Comparison of ENCODE assay signal across 22 cellular contexts in genomic region chr5:165627548-165628170, GRCh38.
DNase-seq lines count a peak whose midpoint lies in the region; ATAC-seq and TF ChIP-seq lines count a peak whose summit lies in the region.
"Had no signal": no experiment of that assay in that cellular context is flagged by ENCODE, and none has a peak within 500 bp of the region (broad histone marks: within the 10 kb centered on the region; RNA-seq: fewer than 3 reads in every experiment).

No MANE protein-coding gene starts in this region.

- H2AK9ac ChIP-seq in IMR-90 (replicated peaks; ENCODE audit: low read depth, low read length, poor library complexity): no peak overlapping the region

- H3K18ac ChIP-seq in IMR-90 (ENCODE audit: low read depth, low read length): no peak overlapping the region; the same call in 1 of the 2 replicates

- no peaks in the 10 kb centered on the region for H3K9me1 ChIP-seq in IMR-90 (ENCODE audit: insufficient read depth, low read length)

- no peak overlapping the region for H2BK5ac ChIP-seq in IMR-90 (ENCODE audit: low read depth, low read length, poor library complexity, severe bottlenecking)

- H3K4ac ChIP-seq in IMR-90 (ENCODE audit: low read depth, low read length): no peak overlapping the region

- no peak overlapping the region for H3K4me3 ChIP-seq in IMR-90 (ENCODE audit: insufficient read depth, low read depth, low read length)
- no peak overlapping the region for H3K4me3 ChIP-seq in hepatocyte
- no peak overlapping the region for H3K4me3 ChIP-seq in smooth muscle cell
- H3K4me3 ChIP-seq: HAP-1 had no signal

- in situ Hi-C loops in IMR-90 (cut with MboI; ENCODE audit: low sequenced_read_pairs): loop anchor here (25.0 kb wide), 1 partner anchor 1935 kb away; no protein-coding TSS in a partner anchor

- H3K79me1 ChIP-seq in IMR-90 (ENCODE audit: low read depth in 1 of 2, low read length in 2 of 2): no peaks in the 10 kb centered on the region

- no peak overlapping the region for H3K23ac ChIP-seq in IMR-90 (ENCODE audit: low read depth, low read length)

- H2BK20ac ChIP-seq in IMR-90 (ENCODE audit: low read depth, low read length): no peak overlapping the region

- H3K4me1 ChIP-seq in IMR-90 (ENCODE audit: control insufficient read depth, insufficient read depth, low read length) (peaks cover 2% of the 10 kb centered on the region; the same call in 1 of the 2 replicates), hepatocyte (ENCODE audit: insufficient read depth) (peaks cover 4% of the 10 kb centered on the region), smooth muscle cell (ENCODE audit: low read depth) (peaks cover 16% of the 10 kb centered on the region)

- no peak overlapping the region for H4K8ac ChIP-seq in IMR-90 (ENCODE audit: low read depth in 2 of 2, low read length in 2 of 2)

- POLR2A ChIA-PET in IMR-90 (lab: Charles Lee; ENCODE audit: unreplicated experiment): no interaction called here

- CTCF ChIA-PET in IMR-90 (lab: Yijun Ruan, JAX): no interaction called here

- WGBS in IMR-90 (ENCODE audit: extremely low coverage in 2 of 2, insufficient read length in 1 of 2), 2 experiments: 27% methylated on average over 3 of the region's 8 CpGs; no CpG with 5 or more reads in 1 of the 2 experiments
- 41% methylated on average over 8 of the region's 8 CpGs for WGBS in hepatocyte (ENCODE audit: low lambda C conversion rate, missing lambda C conversion rate)
- WGBS in smooth muscle cell (ENCODE audit: low lambda C conversion rate): 16% methylated on average over 8 of the region's 8 CpGs

- H2AFZ ChIP-seq in IMR-90 (replicated peaks; ENCODE audit: low read length, poor library complexity) (no peak overlapping the region), hepatocyte (no peak overlapping the region), smooth muscle cell (ENCODE audit: low read depth) (no peak overlapping the region)

- H3K36me3 ChIP-seq in IMR-90 (ENCODE audit: control insufficient read depth, insufficient read depth, low read length) (no peaks in the 10 kb centered on the region), hepatocyte (replicated peaks; ENCODE audit: insufficient read depth, low read depth) (no peaks in the 10 kb centered on the region), smooth muscle cell (ENCODE audit: low read depth) (no peaks in the 10 kb centered on the region)
- H3K36me3 ChIP-seq: HAP-1 had no signal

- no peak overlapping the region for H2BK15ac ChIP-seq in IMR-90 (ENCODE audit: low read depth, low read length)

- peak; percentile 63 for ATAC-seq in IMR-90 (ENCODE audit: low read depth)
- no peak for ATAC-seq in SK-N-SH treated with all-trans-retinoic acid at 6 μM for 48 hours
- no peak for ATAC-seq in sciatic nerve
- ATAC-seq in GM18868 (IDR thresholded peaks at IDR 0.05; ENCODE audit: unreplicated experiment): no peak
- ATAC-seq: CD8-positive, alpha-beta T cell had no signal

- TF ChIP-seq CTCF in IMR-90 (conservative IDR thresholded peaks at IDR 0.05; ENCODE audit: low read depth, low read length) (no peak), hepatocyte (IDR thresholded peaks at IDR 0.05; ENCODE audit: poor library complexity) (no peak), smooth muscle cell (IDR thresholded peaks at IDR 0.05; ENCODE audit: borderline replicate concordance, insufficient read depth, poor library complexity, severe bottlenecking) (no peak)

- no peak overlapping the region for H4K91ac ChIP-seq in IMR-90 (ENCODE audit: insufficient read depth, low read depth, low read length)

- H3K27ac ChIP-seq in IMR-90 (ENCODE audit: insufficient read depth, low read length): no peak overlapping the region
- no peak overlapping the region for H3K27ac ChIP-seq in hepatocyte
- H3K27ac ChIP-seq in smooth muscle cell (ENCODE audit: low read depth): peak overlapping the region; percentile 54
- H3K27ac ChIP-seq: C4-2B had no signal

- H2BK120ac ChIP-seq in IMR-90 (ENCODE audit: low read depth, low read length): no peak overlapping the region

- dilution Hi-C loops in IMR-90 (cut with HindIII; ENCODE audit: low sequenced_read_pairs, unreplicated experiment): no loop called here

- H4K20me1 ChIP-seq in IMR-90 (ENCODE audit: insufficient read depth, low read length) (no peaks in the 10 kb centered on the region), hepatocyte (ENCODE audit: insufficient read depth, poor library complexity, severe bottlenecking) (no peaks in the 10 kb centered on the region), smooth muscle cell (ENCODE audit: low read depth) (no peaks in the 10 kb centered on the region)

- no peaks in the 10 kb centered on the region for H3K9me2 ChIP-seq in hepatocyte (replicated peaks; ENCODE audit: insufficient read depth)

- intact Hi-C loops in IMR-90 (cut with micrococcal nuclease) (loop anchor here (5.0 to 10.0 kb wide), 2 partner anchors 90 to 1613 kb away; no protein-coding TSS in a partner anchor), sciatic nerve (cut with DNase I) (no loop called here)

- TF ChIP-seq RAD21 in IMR-90 (IDR thresholded peaks at IDR 0.05; ENCODE audit: low read length): no peak

- H3K79me2 ChIP-seq in hepatocyte (no peaks in the 10 kb centered on the region), smooth muscle cell (ENCODE audit: low read depth) (no peaks in the 10 kb centered on the region)

- no peak overlapping the region for H3K4me2 ChIP-seq in IMR-90 (ENCODE audit: low read depth, low read length)
- peak overlapping the region; percentile 27 for H3K4me2 ChIP-seq in hepatocyte
- H3K4me2 ChIP-seq in smooth muscle cell: peak overlapping the region; percentile 68

- TF ChIP-seq POLR2A in IMR-90 (IDR thresholded peaks at IDR 0.05; ENCODE audit: low read depth, low read length): no peak

- H3K9ac ChIP-seq in IMR-90 (ENCODE audit: low read depth, low read length) (no peak overlapping the region), smooth muscle cell (ENCODE audit: low read depth) (no peak overlapping the region)

- no peak overlapping the region for H3K56ac ChIP-seq in IMR-90 (ENCODE audit: extremely low read depth, insufficient read depth, low read length)

- no peaks in the 10 kb centered on the region for H3K27me3 ChIP-seq in IMR-90 (ENCODE audit: control insufficient read depth, insufficient read depth, low read length)
- no peaks in the 10 kb centered on the region for H3K27me3 ChIP-seq in hepatocyte
- no peaks in the 10 kb centered on the region for H3K27me3 ChIP-seq in smooth muscle cell (ENCODE audit: low read depth)

- BruUV-seq in IMR-90 (replicated peaks; lab: Mats Ljungman, UMichigan): no TSS peak

- H3F3A ChIP-seq in smooth muscle cell (ENCODE audit: low read depth): no peaks in the 10 kb centered on the region

- H4K5ac ChIP-seq in IMR-90 (ENCODE audit: low read depth, low read length): no peak overlapping the region

- H3K9me3 ChIP-seq in IMR-90 (ENCODE audit: control insufficient read depth, insufficient read depth, low read length) (no peaks in the 10 kb centered on the region), hepatocyte (ENCODE audit: low read depth) (no peaks in the 10 kb centered on the region), smooth muscle cell (replicated peaks; ENCODE audit: low read depth) (no peaks in the 10 kb centered on the region)
- H3K9me3 ChIP-seq: HAP-1 had no signal

- DNase-seq in IMR-90: peak; percentile 10
- no peak for DNase-seq in hepatocyte (ENCODE audit: low spot score)
- DNase-seq in smooth muscle cell (lab: John Stamatoyannopoulos, UW; ENCODE audit: unreplicated experiment): no peak
- DNase-seq in sciatic nerve (ENCODE audit: low spot score): no peak
- DNase-seq in dermis blood vessel endothelial cell: no peak
- DNase-seq in activated CD4-positive, alpha-beta T cell treated with anti-CD3 and anti-CD28 coated beads for 4 hours: no peak
- DNase-seq: CD8-positive, alpha-beta T cell; DMS79 treated with DMSO at 0.1 percent for 48 hours; GF-D8; HFFc6; NCI-H1092; NCI-H1417 treated with DMSO at 0.1 percent for 48 hours; NCI-H187; NCI-H2081 treated with DMSO at 0.1 percent for 48 hours; NCI-H2171; NCI-H226; NCI-H510A; SIG-M5 had no signal

- H3K14ac ChIP-seq in IMR-90 (replicated peaks; ENCODE audit: low read depth, low read length): no peak overlapping the region

- no peak overlapping the region for H2AK5ac ChIP-seq in IMR-90 (ENCODE audit: low read depth, low read length)

TF ChIP-seq in IMR-90, 13 proteins besides CTCF, POLR2A, EP300 and RAD21 (continues in another document):
- TF ChIP-seq FOS (IDR thresholded peaks at IDR 0.05; ENCODE audit: low read depth, low read length) (no peak), CEBPB (IDR thresholded peaks at IDR 0.05; ENCODE audit: low read depth, low read length) (no peak), BHLHE40 (IDR thresholded peaks at IDR 0.05; ENCODE audit: low read depth, low read length) (no peak), MAFK (IDR thresholded peaks at IDR 0.05; ENCODE audit: low read depth, low read length) (no peak), ELK1 (IDR thresholded peaks at IDR 0.05; ENCODE audit: borderline replicate concordance, low read depth, low read length) (no peak), MAZ (IDR thresholded peaks at IDR 0.05; ENCODE audit: borderline replicate concordance, low read depth, low read length) (no peak)

TF ChIP-seq in SK-N-SH treated with all-trans-retinoic acid at 6 μM for 48 hours, 23 proteins besides CTCF, POLR2A, EP300 and RAD21 (continues in another document):
- peak; percentile 58 for TF ChIP-seq ISL1 (CRISPR knock-in tag; IDR thresholded peaks at IDR 0.05)
- TF ChIP-seq GLIS3 (CRISPR knock-in tag; IDR thresholded peaks at IDR 0.05): no peak
- TF ChIP-seq PPARA (CRISPR knock-in tag; IDR thresholded peaks at IDR 0.05; ENCODE audit: borderline replicate concordance): no peak
- TF ChIP-seq TCF4 (CRISPR knock-in tag; IDR thresholded peaks at IDR 0.05; ENCODE audit: borderline replicate concordance): peak; percentile 50; the same call in 1 of the 2 replicates
